10 cellular contexts compared by ENCODE assay signal in genomic region chr4:110480031-110480549, GRCh38. TPM values are rescaled to one million over a fixed set of nuclear protein-coding genes. Genes with fewer than 3 reads are reported as not detected.
DNase-seq lines count a peak whose midpoint lies in the region; ATAC-seq, FAIRE-seq and TF ChIP-seq lines count a peak whose summit lies in the region.
"Had no signal": no experiment of that assay in that cellular context is flagged by ENCODE, and none has a peak within 500 bp of the region (broad histone marks: within the 10 kb centered on the region; RNA-seq: fewer than 3 reads in every experiment).

No MANE protein-coding gene starts in this region.

- H3K4me3 ChIP-seq in DND-41 (ENCODE audit: low read depth in 1 of 2, low read length in 2 of 2) (no peak overlapping the region), osteoblast (ENCODE audit: insufficient read depth, low read length) (no peak overlapping the region)
- H3K4me3 ChIP-seq: pancreas had no signal

- peak; percentile 20 for TF ChIP-seq CTCF in DND-41 (IDR thresholded peaks at IDR 0.05; ENCODE audit: borderline replicate concordance, extremely low read depth, low read length, poor library complexity, severe bottlenecking)
- TF ChIP-seq CTCF in osteoblast (IDR thresholded peaks at IDR 0.05; ENCODE audit: extremely low read depth, low read depth, low read length), result peak; percentile 51

- H3K27ac ChIP-seq in DND-41 (ENCODE audit: low read length) (no peak overlapping the region), osteoblast (ENCODE audit: low read depth, low read length) (peak overlapping the region; percentile 70)
- H3K27ac ChIP-seq: pancreas had no signal

- H3K9ac ChIP-seq in DND-41 (ENCODE audit: low read depth, low read length), result no peak overlapping the region

- H3K36me3 ChIP-seq in DND-41 (ENCODE audit: insufficient read depth, low read length) (no peaks in the 10 kb centered on the region), osteoblast (ENCODE audit: insufficient read depth, low read length) (no peaks in the 10 kb centered on the region)
- H3K36me3 ChIP-seq: pancreas had no signal

- FAIRE-seq in RCC 7860 (lab: Jason Lieb, UNC), result peak; percentile 81
- FAIRE-seq: pancreas had no signal

- no peaks in the 10 kb centered on the region for H4K20me1 ChIP-seq in DND-41 (ENCODE audit: insufficient read depth, low read length)
- no peaks in the 10 kb centered on the region for H4K20me1 ChIP-seq in osteoblast (ENCODE audit: insufficient read depth, low read length)

- H3K27me3 ChIP-seq in DND-41 (ENCODE audit: insufficient read depth, low read length, poor library complexity) (no peaks in the 10 kb centered on the region), osteoblast (ENCODE audit: insufficient read depth, low read length) (no peaks in the 10 kb centered on the region)

- ATAC-seq in DND-41 (ENCODE audit: insufficient read depth, low read depth) (no peak), GM21515 (IDR thresholded peaks at IDR 0.05; ENCODE audit: unreplicated experiment) (no peak)

- DNase-seq in DND-41 (no peak), RCC 7860 (ENCODE audit: low spot score) (peak; percentile 79), fibroblast of peridontal ligament (ENCODE audit: extremely low read depth) (peak; percentile 100), osteoblast (ENCODE audit: insufficient read length, low spot score, missing footprints) (peak; percentile 90), HuH-7.5 (ENCODE audit: low spot score) (no peak), RPMI8226 (no peak)
- no peak for DNase-seq in activated CD4-positive, alpha-beta T cell treated with anti-CD3 and anti-CD28 coated beads for 4 hours
- DNase-seq: NCI-H2171, pancreas had no signal

- H3K4me2 ChIP-seq in DND-41 (ENCODE audit: insufficient read depth, low read length), result no peak overlapping the region
- peak overlapping the region; percentile 35 for H3K4me2 ChIP-seq in osteoblast (ENCODE audit: insufficient read depth, low read length)

- H3K4me1 ChIP-seq in DND-41 (ENCODE audit: insufficient read depth, low read length), result no peaks in the 10 kb centered on the region
- peaks cover 23% of the 10 kb centered on the region for H3K4me1 ChIP-seq in osteoblast (ENCODE audit: insufficient read depth, low read length)
- H3K4me1 ChIP-seq: pancreas had no signal

- H3K9me3 ChIP-seq in DND-41 (ENCODE audit: insufficient read depth, low read length, severe bottlenecking) (no peaks in the 10 kb centered on the region), osteoblast (ENCODE audit: low read depth, low read length) (no peaks in the 10 kb centered on the region)
- H3K9me3 ChIP-seq: pancreas had no signal

- H3K79me2 ChIP-seq in DND-41 (ENCODE audit: insufficient read depth, low read length) (no peaks in the 10 kb centered on the region), osteoblast (ENCODE audit: insufficient read depth, low read length) (no peaks in the 10 kb centered on the region)

- H2AFZ ChIP-seq in DND-41 (ENCODE audit: low read depth, low read length), result no peak overlapping the region
- peak overlapping the region; percentile 21 for H2AFZ ChIP-seq in osteoblast (ENCODE audit: low read length)

RNA-seq across cellular contexts. Expression of gene ENPEP, which starts 4.1 kb away (rescaled TPM):
- total RNA-seq in osteoblast, result 0.59 and 1.1 TPM in 2 replicates

Comparison
In these comparisons a context has a peak if more than half of its experiments do, and no peak if none do; other contexts are left out.
1. DNase-seq: peak in RCC 7860 (single experiment), fibroblast of peridontal ligament (single experiment) and osteoblast (single experiment); none in DND-41 (single experiment), activated CD4-positive, alpha-beta T cell treated with anti-CD3 and anti-CD28 coated beads for 4 hours (0 of 2), HuH-7.5 (single experiment) and RPMI8226 (single experiment).